ENCODE assay signal across 26 cellular contexts in genomic region chr1:59748123-59748522, GRCh38.
"Had no signal": no experiment of that assay in that cellular context is flagged by ENCODE, and none has a peak within 500 bp of the region (broad histone marks: within the 10 kb centered on the region; RNA-seq: fewer than 3 reads in every experiment).

No MANE protein-coding gene starts in this region.

- H3K27me3 ChIP-seq: colonic mucosa, foreskin keratinocyte, gastroesophageal sphincter, heart left ventricle, left lung, right atrium auricular region, sigmoid colon, spleen, testis, tibial artery had no signal

- H3K9me3 Mint-ChIP-seq: endodermal cell; natural killer cell; stimulated activated memory B cell treated with anti-CD40 and anti-IgM and Interleukin-4, amounts not matched to agents 10 μg/mL and 1 μg/mL and 100 μg/mL, for 72 hours; type B pancreatic cell had no signal

- H3K4me1 ChIP-seq: colonic mucosa had no signal

- H3K4me3 Mint-ChIP-seq: dendritic cell treated with granulocyte-macrophage colony-stimulating factor and Interleukin-4, amounts not matched to agents 40 ng/mL and 50 ng/mL, for 4 days; endodermal cell; natural killer cell; stimulated activated memory B cell treated with anti-CD40 and anti-IgM and Interleukin-4, amounts not matched to agents 10 μg/mL and 1 μg/mL and 100 μg/mL, for 72 hours had no signal

- H3K4me1 Mint-ChIP-seq: endodermal cell, natural killer cell had no signal

- H3K36me3 ChIP-seq: colonic mucosa, gastroesophageal sphincter, heart left ventricle, left lung, prostate gland, right atrium auricular region, sigmoid colon, spleen, tibial artery had no signal

- H3K27ac Mint-ChIP-seq: dendritic cell treated with granulocyte-macrophage colony-stimulating factor and Interleukin-4, amounts not matched to agents 40 ng/mL and 50 ng/mL, for 4 days; endodermal cell; natural killer cell; stimulated activated memory B cell treated with anti-CD40 and anti-IgM and Interleukin-4, amounts not matched to agents 10 μg/mL and 1 μg/mL and 100 μg/mL, for 72 hours; type B pancreatic cell had no signal

- H3K27ac ChIP-seq: colonic mucosa, epithelial cell of prostate, foreskin keratinocyte, gastroesophageal sphincter, heart left ventricle, left lung, prostate gland, right atrium auricular region, sigmoid colon, spleen, testis, tibial artery had no signal

- H3K36me3 Mint-ChIP-seq: natural killer cell; stimulated activated memory B cell treated with anti-CD40 and anti-IgM and Interleukin-4, amounts not matched to agents 10 μg/mL and 1 μg/mL and 100 μg/mL, for 72 hours had no signal

- DNase-seq: colonic mucosa; effector CD8-positive, alpha-beta T cell; endodermal cell; foreskin keratinocyte; heart left ventricle; hippocampal formation; left cardiac atrium; left lung; mammary epithelial cell; natural killer cell; nucleus accumbens; sigmoid colon; spleen; stimulated activated CD4-positive, alpha-beta T cell treated with anti-CD3 and anti-CD28 coated beads, Interleukin-4, amount 100 ng/mL, for 4 hours; stimulated activated naive CD8-positive, alpha-beta T cell treated with anti-CD3 and anti-CD28 coated beads, Interleukin-15, Interleukin-2, amounts not matched to agents 100 U/mL and 50 U/mL, for 24 hours; substantia nigra; testis; tibial artery had no signal

- H3K27me3 Mint-ChIP-seq: dendritic cell treated with granulocyte-macrophage colony-stimulating factor and Interleukin-4, amounts not matched to agents 40 ng/mL and 50 ng/mL, for 4 days; stimulated activated memory B cell treated with anti-CD40 and anti-IgM and Interleukin-4, amounts not matched to agents 10 μg/mL and 1 μg/mL and 100 μg/mL, for 72 hours; type B pancreatic cell had no signal

- H3K4me3 ChIP-seq: colonic mucosa, gastroesophageal sphincter, heart left ventricle, left lung, prostate gland, right atrium auricular region, sigmoid colon, spleen, testis, tibial artery had no signal

- ATAC-seq: esophagus mucosa; foreskin keratinocyte; gastroesophageal sphincter; heart left ventricle; left cardiac atrium; left lung; natural killer cell; stimulated activated memory B cell treated with anti-CD40 and anti-IgM and Interleukin-4, amounts not matched to agents 10 μg/mL and 1 μg/mL and 100 μg/mL, for 72 hours; stimulated activated naive CD8-positive, alpha-beta T cell treated with anti-CD3 and anti-CD28 coated beads, Interleukin-15, Interleukin-2, amounts not matched to agents 100 U/mL and 50 U/mL, for 24 hours had no signal

- H3K9me3 ChIP-seq: colonic mucosa, gastroesophageal sphincter, heart left ventricle, left lung, prostate gland, right atrium auricular region, sigmoid colon, spleen, testis, tibial artery had no signal
